ENCODE assay signal across 17 cellular contexts in genomic region chr3:186211101-186211500, GRCh38.
DNase-seq lines count a peak whose midpoint lies in the region; ATAC-seq and TF ChIP-seq lines count a peak whose summit lies in the region.
"Had no signal": no experiment of that assay in that cellular context is flagged by ENCODE, and none has a peak within 500 bp of the region (broad histone marks: within the 10 kb centered on the region; RNA-seq: fewer than 3 reads in every experiment).

No MANE protein-coding gene starts in this region.

- H3K4me1 Mint-ChIP-seq in neural crest cell: peaks cover 56% of the 10 kb centered on the region

- no peak for TF ChIP-seq POLR2A in esophagus muscularis mucosa (IDR thresholded peaks at IDR 0.05; ENCODE audit: low read depth)

- TF ChIP-seq CTCF in A673 (conservative IDR thresholded peaks at IDR 0.05; ENCODE audit: low read depth, low read length) (no peak), Loucy (conservative IDR thresholded peaks at IDR 0.05; ENCODE audit: low read length) (no peak), esophagus muscularis mucosa (IDR thresholded peaks at IDR 0.05) (no peak), neural crest cell (conservative IDR thresholded peaks at IDR 0.05) (no peak), coronary artery (IDR thresholded peaks at IDR 0.05) (no peak)

- peak overlapping the region; percentile 93 for H3K27ac ChIP-seq in A673 (ENCODE audit: low read depth, low read length, poor library complexity, severe bottlenecking)
- peak overlapping the region; percentile 56 to 82 (median 70) for H3K27ac ChIP-seq in esophagus muscularis mucosa (replicated peaks in 1 of 4)
- peak overlapping the region in 1 of 2 donors; percentile 65 for H3K27ac ChIP-seq in coronary artery

- no peak overlapping the region for H3K4me2 ChIP-seq in Loucy (ENCODE audit: low read depth, low read length, poor library complexity, severe bottlenecking)

- CTCF ChIA-PET in A673 (lab: Charles Lee): no interaction called here

- H2AFZ ChIP-seq in Loucy (ENCODE audit: low read length): no peak overlapping the region

- peak overlapping the region; percentile 5 for H3K9ac ChIP-seq in Loucy (ENCODE audit: low read depth, low read length, poor library complexity, severe bottlenecking)

- H3K27me3 ChIP-seq in A673 (replicated peaks; ENCODE audit: insufficient read depth, low read depth, low read length, poor library complexity) (no peaks in the 10 kb centered on the region), Loucy (ENCODE audit: insufficient read depth, low read length, poor library complexity, severe bottlenecking) (no peaks in the 10 kb centered on the region), esophagus muscularis mucosa (no peaks in the 10 kb centered on the region)
- H3K27me3 ChIP-seq: pancreas, stomach had no signal

- H3K4me3 Mint-ChIP-seq in neural crest cell: peak overlapping the region; percentile 47
- H3K4me3 Mint-ChIP-seq: activated naive CD8-positive, alpha-beta T cell treated with anti-CD3 and anti-CD28 coated beads, Interleukin-2, amount 50 U/mL, for 24 hours; naive thymus-derived CD8-positive, alpha-beta T cell; T-helper 1 cell treated with Interleukin-12 subunit alpha and Interleukin-12 subunit beta and Interleukin-4 antibody, amounts not matched to agents 30 μg/mL and 1 μg/mL, for 36 hours had no signal

- no peaks in the 10 kb centered on the region for H3K79me2 ChIP-seq in Loucy (ENCODE audit: insufficient read depth, low read length)

- no peak for TF ChIP-seq EP300 in esophagus muscularis mucosa (IDR thresholded peaks at IDR 0.05)

- no TSS peak for BruUV-seq in A673 (replicated peaks; lab: Mats Ljungman, UMichigan)

- intact Hi-C loops in A673 (cut with micrococcal nuclease; ENCODE audit: unreplicated experiment) (no loop called here), esophagus muscularis mucosa (cut with DNase I) (loop anchor here (10.0 kb wide), 1 partner anchor 106 kb away; the partner anchor contains the start of gene ETV5)

- H4K20me1 ChIP-seq in Loucy (ENCODE audit: insufficient read depth, low read length, poor library complexity, severe bottlenecking): no peaks in the 10 kb centered on the region

- peak overlapping the region; percentile 98 for H3K27ac Mint-ChIP-seq in neural crest cell (ENCODE audit: unreplicated experiment)
- H3K27ac Mint-ChIP-seq: activated naive CD8-positive, alpha-beta T cell treated with anti-CD3 and anti-CD28 coated beads, Interleukin-2, amount 50 U/mL, for 24 hours; naive thymus-derived CD8-positive, alpha-beta T cell; T-helper 1 cell treated with Interleukin-12 subunit alpha and Interleukin-12 subunit beta and Interleukin-4 antibody, amounts not matched to agents 30 μg/mL and 1 μg/mL, for 36 hours had no signal

- H3K36me3 ChIP-seq in A673 (ENCODE audit: insufficient read depth, low read length, poor library complexity, severe bottlenecking) (no peaks in the 10 kb centered on the region), Loucy (ENCODE audit: insufficient read depth, low read length) (no peaks in the 10 kb centered on the region), esophagus muscularis mucosa (peaks cover 0 to 37% (median 16%) of the 10 kb centered on the region in 4 donors)
- H3K36me3 ChIP-seq: pancreas, stomach had no signal

- 95% methylated on average over 3 of the region's 3 CpGs for WGBS in esophagus muscularis mucosa

- H3K4me3 ChIP-seq in A673 (ENCODE audit: low read depth, low read length, poor library complexity, severe bottlenecking): no peak overlapping the region
- no peak overlapping the region for H3K4me3 ChIP-seq in Loucy (ENCODE audit: low read length, poor library complexity, severe bottlenecking)
- no peak overlapping the region for H3K4me3 ChIP-seq in esophagus muscularis mucosa
- H3K4me3 ChIP-seq in coronary artery: no peak overlapping the region
- H3K4me3 ChIP-seq: pancreas had no signal

- H3K4me1 ChIP-seq in A673 (ENCODE audit: insufficient read depth, low read length, poor library complexity, severe bottlenecking) (peaks cover 24% of the 10 kb centered on the region), Loucy (ENCODE audit: insufficient read depth, low read length, poor library complexity, severe bottlenecking) (peaks cover 20% of the 10 kb centered on the region), esophagus muscularis mucosa (peaks cover 22 to 58% (median 46%) of the 10 kb centered on the region in 4 donors)

- H3K9me3 ChIP-seq in A673 (ENCODE audit: low read depth, low read length, poor library complexity, severe bottlenecking): no peaks in the 10 kb centered on the region
- no peaks in the 10 kb centered on the region for H3K9me3 ChIP-seq in Loucy (ENCODE audit: insufficient read depth, low read depth, low read length)
- H3K9me3 ChIP-seq in esophagus muscularis mucosa: no peaks in the 10 kb centered on the region
- H3K9me3 ChIP-seq: pancreas, stomach had no signal

- POLR2A ChIA-PET in A673 (lab: Charles Lee; ENCODE audit: low non-redundant PET): no interaction called here

- ATAC-seq in HG02973 (IDR thresholded peaks at IDR 0.05; ENCODE audit: unreplicated experiment): no peak
- ATAC-seq: naive thymus-derived CD8-positive, alpha-beta T cell had no signal

- no peaks in the 10 kb centered on the region for H3K36me3 Mint-ChIP-seq in neural crest cell (ENCODE audit: low read depth)
- H3K36me3 Mint-ChIP-seq: naive thymus-derived CD8-positive, alpha-beta T cell had no signal

- H3F3A ChIP-seq in Loucy (ENCODE audit: low read depth): no peaks in the 10 kb centered on the region

- DNase-seq in A673 (ENCODE audit: low spot score): no peak
- no peak for DNase-seq in esophagus muscularis mucosa (ENCODE audit: extremely low spot score)
- DNase-seq in neural crest cell (ENCODE audit: low read depth, low spot score): no peak
- DNase-seq in activated CD4-positive, alpha-beta T cell treated with anti-CD3 and anti-CD28 coated beads for 4 hours: no peak
- no peak for DNase-seq in NCI-H524 (lab: John Stamatoyannopoulos, UW)
- no peak for DNase-seq in coronary artery (ENCODE audit: low spot score)
- DNase-seq: activated effector memory CD4-positive, alpha-beta T cell treated with anti-CD3 and anti-CD28 coated beads, Interleukin-2, amount 50 U/mL, for 16 hours; activated naive CD8-positive, alpha-beta T cell treated with anti-CD3 and anti-CD28 coated beads, Interleukin-2, amount 50 U/mL, for 24 hours; COR-L47; DMS79; naive thymus-derived CD8-positive, alpha-beta T cell; NCI-H1694; stomach had no signal

- H3K27me3 Mint-ChIP-seq in neural crest cell (ENCODE audit: low read depth): no peaks in the 10 kb centered on the region

- no peaks in the 10 kb centered on the region for H3K9me3 Mint-ChIP-seq in neural crest cell
- H3K9me3 Mint-ChIP-seq: activated naive CD8-positive, alpha-beta T cell treated with anti-CD3 and anti-CD28 coated beads, Interleukin-2, amount 50 U/mL, for 24 hours; naive thymus-derived CD8-positive, alpha-beta T cell; T-helper 1 cell treated with Interleukin-12 subunit alpha and Interleukin-12 subunit beta and Interleukin-4 antibody, amounts not matched to agents 30 μg/mL and 1 μg/mL, for 36 hours had no signal

- no peaks in the 10 kb centered on the region for H3K9me2 ChIP-seq in Loucy (replicated peaks; ENCODE audit: low read depth, low read length)
